Comparison of ENCODE assay signal across 1 cellular context in the genomic region with DNA sequence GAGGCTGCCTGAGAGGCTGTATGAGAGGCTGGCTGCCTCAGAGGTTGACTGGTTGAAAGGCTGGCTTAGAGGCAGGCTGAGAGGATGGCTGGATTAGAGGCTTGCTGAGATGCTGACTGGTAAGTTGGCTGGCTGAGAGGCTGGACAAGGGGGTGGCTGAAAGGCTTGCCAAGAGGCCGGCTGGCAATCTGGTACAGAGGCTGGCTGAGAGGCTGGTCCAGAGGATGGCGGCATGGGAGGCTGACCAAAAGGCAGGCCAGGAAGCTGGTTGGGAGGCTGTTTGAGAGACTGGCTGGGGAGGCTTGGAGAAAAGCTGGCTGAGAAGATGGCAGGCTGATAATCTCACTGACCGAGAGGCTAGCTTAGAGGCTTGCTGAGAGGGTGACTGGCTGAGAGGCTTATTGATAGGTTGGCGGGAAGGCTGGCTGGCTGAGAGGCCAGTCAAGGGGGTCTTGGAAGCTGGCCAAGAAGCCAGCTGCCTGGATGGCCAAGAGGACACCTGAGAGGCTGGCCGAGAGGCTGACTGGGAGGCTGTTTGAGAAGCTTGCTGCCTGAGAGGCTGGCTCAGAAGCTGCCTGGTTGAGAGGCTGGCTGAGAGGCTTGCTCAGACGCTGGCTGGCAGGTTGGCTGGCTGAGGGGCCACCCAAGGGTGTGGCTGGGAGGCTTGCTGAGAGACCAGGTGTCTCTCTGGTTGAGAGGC.
A peak's percentile ranks its signal among the peaks of the same experiment; 100 is the strongest.
TF ChIP-seq lines count a peak whose summit lies in the region.

No MANE protein-coding gene starts in this region.

TF ChIP-seq in HepG2, 621 proteins besides CTCF, POLR2A, EP300 and RAD21 (continued from another document and continues in another):
- TF ChIP-seq, protein P1, sequence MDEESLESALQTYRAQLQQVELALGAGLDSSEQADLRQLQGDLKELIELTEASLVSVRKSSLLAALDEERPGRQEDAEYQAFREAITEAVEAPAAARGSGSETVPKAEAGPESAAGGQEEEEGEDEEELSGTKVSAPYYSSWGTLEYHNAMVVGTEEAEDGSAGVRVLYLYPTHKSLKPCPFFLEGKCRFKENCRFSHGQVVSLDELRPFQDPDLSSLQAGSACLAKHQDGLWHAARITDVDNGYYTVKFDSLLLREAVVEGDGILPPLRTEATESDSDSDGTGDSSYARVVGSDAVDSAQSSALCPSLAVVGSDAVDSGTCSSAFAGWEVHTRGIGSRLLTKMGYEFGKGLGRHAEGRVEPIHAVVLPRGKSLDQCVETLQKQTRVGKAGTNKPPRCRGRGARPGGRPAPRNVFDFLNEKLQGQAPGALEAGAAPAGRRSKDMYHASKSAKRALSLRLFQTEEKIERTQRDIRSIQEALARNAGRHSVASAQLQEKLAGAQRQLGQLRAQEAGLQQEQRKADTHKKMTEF (CRISPR knock-in tag; IDR thresholded peaks at IDR 0.05), result peak; percentile 60; the same call in 1 of the 2 replicates
- no peak for TF ChIP-seq SYNCRIP (IDR thresholded peaks at IDR 0.05; ENCODE audit: insufficient read depth, low read depth, low read length)
- no peak for TF ChIP-seq ZNF180 (CRISPR knock-in tag; IDR thresholded peaks at IDR 0.05; ENCODE audit: borderline replicate concordance, low read depth)
- no peak for TF ChIP-seq SIX4 (CRISPR knock-in tag; IDR thresholded peaks at IDR 0.05)
- no peak for TF ChIP-seq ZNF260 (CRISPR knock-in tag; IDR thresholded peaks at IDR 0.05; ENCODE audit: borderline replicate concordance, low read depth)
- TF ChIP-seq WIZ (CRISPR knock-in tag; IDR thresholded peaks at IDR 0.05), result no peak; the same call in 1 of the 2 replicates
- TF ChIP-seq IKZF4 (CRISPR knock-in tag; IDR thresholded peaks at IDR 0.05; ENCODE audit: borderline replicate concordance, low read depth, not compliant biosample characterization), result peak; percentile 19
- TF ChIP-seq, protein P2, sequence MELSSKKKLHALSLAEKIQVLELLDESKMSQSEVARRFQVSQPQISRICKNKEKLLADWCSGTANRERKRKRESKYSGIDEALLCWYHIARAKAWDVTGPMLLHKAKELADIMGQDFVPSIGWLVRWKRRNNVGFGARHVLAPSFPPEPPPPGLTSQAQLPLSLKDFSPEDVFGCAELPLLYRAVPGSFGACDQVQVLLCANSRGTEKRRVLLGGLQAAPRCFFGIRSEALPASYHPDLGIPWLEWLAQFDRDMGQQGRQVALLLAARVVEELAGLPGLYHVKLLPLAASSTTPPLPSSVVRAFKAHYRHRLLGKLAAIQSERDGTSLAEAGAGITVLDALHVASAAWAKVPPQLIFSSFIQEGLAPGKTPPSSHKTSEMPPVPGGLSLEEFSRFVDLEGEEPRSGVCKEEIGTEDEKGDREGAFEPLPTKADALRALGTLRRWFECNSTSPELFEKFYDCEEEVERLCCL (CRISPR knock-in tag; IDR thresholded peaks at IDR 0.05; ENCODE audit: borderline replicate concordance), result no peak
- no peak; the same call in 1 of the 2 replicates for TF ChIP-seq NFE2L1 (CRISPR knock-in tag; IDR thresholded peaks at IDR 0.05; ENCODE audit: borderline replicate concordance)
- TF ChIP-seq ZEB1 (IDR thresholded peaks at IDR 0.05; ENCODE audit: insufficient replicate concordance, low read depth), result no peak
- no peak; the same call in 1 of the 2 replicates for TF ChIP-seq KAT8 (CRISPR knock-in tag; IDR thresholded peaks at IDR 0.05)
- no peak for TF ChIP-seq MEF2D (CRISPR knock-in tag; IDR thresholded peaks at IDR 0.05)
- TF ChIP-seq DPF2 (CRISPR knock-in tag; IDR thresholded peaks at IDR 0.05; ENCODE audit: borderline replicate concordance, low read depth), result no peak
- TF ChIP-seq, protein P3, sequence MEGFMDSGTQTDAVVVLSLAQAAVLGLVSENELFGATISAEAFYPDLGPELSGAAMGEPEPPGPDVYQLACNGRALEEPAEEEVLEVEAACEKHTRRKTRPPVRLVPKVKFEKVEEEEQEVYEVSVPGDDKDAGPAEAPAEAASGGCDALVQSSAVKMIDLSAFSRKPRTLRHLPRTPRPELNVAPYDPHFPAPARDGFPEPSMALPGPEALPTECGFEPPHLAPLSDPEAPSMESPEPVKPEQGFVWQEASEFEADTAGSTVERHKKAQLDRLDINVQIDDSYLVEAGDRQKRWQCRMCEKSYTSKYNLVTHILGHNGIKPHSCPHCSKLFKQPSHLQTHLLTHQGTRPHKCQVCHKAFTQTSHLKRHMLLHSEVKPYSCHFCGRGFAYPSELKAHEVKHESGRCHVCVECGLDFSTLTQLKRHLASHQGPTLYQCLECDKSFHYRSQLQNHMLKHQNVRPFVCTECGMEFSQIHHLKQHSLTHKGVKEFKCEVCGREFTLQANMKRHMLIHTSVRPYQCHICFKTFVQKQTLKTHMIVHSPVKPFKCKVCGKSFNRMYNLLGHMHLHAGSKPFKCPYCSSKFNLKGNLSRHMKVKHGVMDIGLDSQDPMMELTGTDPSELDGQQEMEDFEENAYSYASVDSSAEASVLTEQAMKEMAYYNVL (CRISPR knock-in tag; IDR thresholded peaks at IDR 0.05; ENCODE audit: borderline replicate concordance), result no peak
- 0 out of 2 replicates have a peak, but pooled peaks have one; percentile 32 for TF ChIP-seq ZFP90 (CRISPR knock-in tag; IDR thresholded peaks at IDR 0.05; ENCODE audit: borderline replicate concordance)
- no peak for TF ChIP-seq FOSL2 (CRISPR knock-in tag; IDR thresholded peaks at IDR 0.05)
- peak; percentile 86; the same call in 1 of the 2 replicates for TF ChIP-seq ZNF292 (CRISPR knock-in tag; IDR thresholded peaks at IDR 0.05; ENCODE audit: borderline replicate concordance, low read depth)
- 0 out of 2 replicates have a peak, but pooled peaks have one; percentile 35 for TF ChIP-seq RARA (CRISPR knock-in tag; IDR thresholded peaks at IDR 0.05)
- TF ChIP-seq, protein P4, sequence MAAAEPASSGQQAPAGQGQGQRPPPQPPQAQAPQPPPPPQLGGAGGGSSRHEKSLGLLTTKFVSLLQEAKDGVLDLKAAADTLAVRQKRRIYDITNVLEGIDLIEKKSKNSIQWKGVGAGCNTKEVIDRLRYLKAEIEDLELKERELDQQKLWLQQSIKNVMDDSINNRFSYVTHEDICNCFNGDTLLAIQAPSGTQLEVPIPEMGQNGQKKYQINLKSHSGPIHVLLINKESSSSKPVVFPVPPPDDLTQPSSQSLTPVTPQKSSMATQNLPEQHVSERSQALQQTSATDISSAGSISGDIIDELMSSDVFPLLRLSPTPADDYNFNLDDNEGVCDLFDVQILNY (CRISPR knock-in tag; conservative IDR thresholded peaks at IDR 0.05), result no peak
- no peak for TF ChIP-seq PAX8 (CRISPR knock-in tag; IDR thresholded peaks at IDR 0.05; ENCODE audit: borderline replicate concordance)
- TF ChIP-seq ZSCAN25 (CRISPR knock-in tag; IDR thresholded peaks at IDR 0.05), result no peak
- no peak for TF ChIP-seq NFYB (CRISPR knock-in tag; IDR thresholded peaks at IDR 0.05)
- no peak for TF ChIP-seq ZNF768 (CRISPR knock-in tag; IDR thresholded peaks at IDR 0.05)
- no peak for TF ChIP-seq KDM1A (CRISPR knock-in tag; IDR thresholded peaks at IDR 0.05)
- no peak for TF ChIP-seq ZNF781 (CRISPR knock-in tag; IDR thresholded peaks at IDR 0.05; ENCODE audit: borderline replicate concordance, not compliant biosample characterization)
- TF ChIP-seq FOXA3 (CRISPR knock-in tag; IDR thresholded peaks at IDR 0.05), result peak; percentile 61; the same call in 1 of the 2 replicates
- no peak for TF ChIP-seq BRCA1 (CRISPR knock-in tag; IDR thresholded peaks at IDR 0.05)
- TF ChIP-seq, protein P5, sequence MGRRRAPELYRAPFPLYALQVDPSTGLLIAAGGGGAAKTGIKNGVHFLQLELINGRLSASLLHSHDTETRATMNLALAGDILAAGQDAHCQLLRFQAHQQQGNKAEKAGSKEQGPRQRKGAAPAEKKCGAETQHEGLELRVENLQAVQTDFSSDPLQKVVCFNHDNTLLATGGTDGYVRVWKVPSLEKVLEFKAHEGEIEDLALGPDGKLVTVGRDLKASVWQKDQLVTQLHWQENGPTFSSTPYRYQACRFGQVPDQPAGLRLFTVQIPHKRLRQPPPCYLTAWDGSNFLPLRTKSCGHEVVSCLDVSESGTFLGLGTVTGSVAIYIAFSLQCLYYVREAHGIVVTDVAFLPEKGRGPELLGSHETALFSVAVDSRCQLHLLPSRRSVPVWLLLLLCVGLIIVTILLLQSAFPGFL (CRISPR knock-in tag; IDR thresholded peaks at IDR 0.05), result no peak
- no peak for TF ChIP-seq SMAD3 (CRISPR knock-in tag; IDR thresholded peaks at IDR 0.05)
- TF ChIP-seq GABPA (IDR thresholded peaks at IDR 0.05; ENCODE audit: low read depth, low read length), result no peak
- TF ChIP-seq GABPA (CRISPR knock-in tag; IDR thresholded peaks at IDR 0.05; ENCODE audit: low read depth), result no peak
- no peak for TF ChIP-seq NFRKB (IDR thresholded peaks at IDR 0.05)
- no peak for TF ChIP-seq ZSCAN22 (CRISPR knock-in tag; IDR thresholded peaks at IDR 0.05)
- TF ChIP-seq MAFK (conservative IDR thresholded peaks at IDR 0.05 in 1 of 2, IDR thresholded peaks at IDR 0.05 in 1 of 2; ENCODE audit: low read length in 2 of 2), result no peak
- no peak for TF ChIP-seq ZC3H4 (CRISPR knock-in tag; IDR thresholded peaks at IDR 0.05; ENCODE audit: borderline replicate concordance)
- TF ChIP-seq NR2C2 (CRISPR knock-in tag; IDR thresholded peaks at IDR 0.05; ENCODE audit: borderline replicate concordance), result no peak
- no peak for TF ChIP-seq ZNF749 (CRISPR knock-in tag; IDR thresholded peaks at IDR 0.05; ENCODE audit: borderline replicate concordance)
- TF ChIP-seq ZNF24 (IDR thresholded peaks at IDR 0.05), result no peak
- 0 out of 2 replicates have a peak, but pooled peaks have one; percentile 46 for TF ChIP-seq SPEN (CRISPR knock-in tag; IDR thresholded peaks at IDR 0.05; ENCODE audit: low read depth)
- peak; percentile 50; the same call in 1 of the 2 replicates for TF ChIP-seq TBX2 (CRISPR knock-in tag; IDR thresholded peaks at IDR 0.05; ENCODE audit: borderline replicate concordance)
- TF ChIP-seq, protein P6, sequence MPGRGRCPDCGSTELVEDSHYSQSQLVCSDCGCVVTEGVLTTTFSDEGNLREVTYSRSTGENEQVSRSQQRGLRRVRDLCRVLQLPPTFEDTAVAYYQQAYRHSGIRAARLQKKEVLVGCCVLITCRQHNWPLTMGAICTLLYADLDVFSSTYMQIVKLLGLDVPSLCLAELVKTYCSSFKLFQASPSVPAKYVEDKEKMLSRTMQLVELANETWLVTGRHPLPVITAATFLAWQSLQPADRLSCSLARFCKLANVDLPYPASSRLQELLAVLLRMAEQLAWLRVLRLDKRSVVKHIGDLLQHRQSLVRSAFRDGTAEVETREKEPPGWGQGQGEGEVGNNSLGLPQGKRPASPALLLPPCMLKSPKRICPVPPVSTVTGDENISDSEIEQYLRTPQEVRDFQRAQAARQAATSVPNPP (CRISPR knock-in tag; IDR thresholded peaks at IDR 0.05), result no peak
- 0 out of 2 replicates have a peak, but pooled peaks have one; percentile 12 for TF ChIP-seq ZKSCAN8 (CRISPR knock-in tag; IDR thresholded peaks at IDR 0.05; ENCODE audit: borderline replicate concordance)
- no peak for TF ChIP-seq ZNF660 (CRISPR knock-in tag; IDR thresholded peaks at IDR 0.05; ENCODE audit: borderline replicate concordance, low read depth)
- no peak for TF ChIP-seq SSRP1 (CRISPR knock-in tag; IDR thresholded peaks at IDR 0.05)
- no peak for TF ChIP-seq MBD4 (IDR thresholded peaks at IDR 0.05; ENCODE audit: borderline replicate concordance, low read length)
- TF ChIP-seq YY1 (IDR thresholded peaks at IDR 0.05; ENCODE audit: insufficient read depth, insufficient replicate concordance, low read depth, low read length), result no peak
- TF ChIP-seq, protein P7, sequence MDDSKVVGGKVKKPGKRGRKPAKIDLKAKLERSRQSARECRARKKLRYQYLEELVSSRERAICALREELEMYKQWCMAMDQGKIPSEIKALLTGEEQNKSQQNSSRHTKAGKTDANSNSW (CRISPR knock-in tag; IDR thresholded peaks at IDR 0.05; ENCODE audit: borderline replicate concordance), result no peak
- TF ChIP-seq GATAD2A (CRISPR knock-in tag; IDR thresholded peaks at IDR 0.05), result peak; percentile 51; the same call in 1 of the 2 replicates
- TF ChIP-seq, protein P8, sequence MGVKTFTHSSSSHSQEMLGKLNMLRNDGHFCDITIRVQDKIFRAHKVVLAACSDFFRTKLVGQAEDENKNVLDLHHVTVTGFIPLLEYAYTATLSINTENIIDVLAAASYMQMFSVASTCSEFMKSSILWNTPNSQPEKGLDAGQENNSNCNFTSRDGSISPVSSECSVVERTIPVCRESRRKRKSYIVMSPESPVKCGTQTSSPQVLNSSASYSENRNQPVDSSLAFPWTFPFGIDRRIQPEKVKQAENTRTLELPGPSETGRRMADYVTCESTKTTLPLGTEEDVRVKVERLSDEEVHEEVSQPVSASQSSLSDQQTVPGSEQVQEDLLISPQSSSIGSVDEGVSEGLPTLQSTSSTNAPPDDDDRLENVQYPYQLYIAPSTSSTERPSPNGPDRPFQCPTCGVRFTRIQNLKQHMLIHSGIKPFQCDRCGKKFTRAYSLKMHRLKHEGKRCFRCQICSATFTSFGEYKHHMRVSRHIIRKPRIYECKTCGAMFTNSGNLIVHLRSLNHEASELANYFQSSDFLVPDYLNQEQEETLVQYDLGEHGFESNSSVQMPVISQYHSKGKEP (CRISPR knock-in tag; IDR thresholded peaks at IDR 0.05), result no peak
- TF ChIP-seq CHD2 (IDR thresholded peaks at IDR 0.05; ENCODE audit: low read depth, low read length), result no peak
- TF ChIP-seq, protein P9, sequence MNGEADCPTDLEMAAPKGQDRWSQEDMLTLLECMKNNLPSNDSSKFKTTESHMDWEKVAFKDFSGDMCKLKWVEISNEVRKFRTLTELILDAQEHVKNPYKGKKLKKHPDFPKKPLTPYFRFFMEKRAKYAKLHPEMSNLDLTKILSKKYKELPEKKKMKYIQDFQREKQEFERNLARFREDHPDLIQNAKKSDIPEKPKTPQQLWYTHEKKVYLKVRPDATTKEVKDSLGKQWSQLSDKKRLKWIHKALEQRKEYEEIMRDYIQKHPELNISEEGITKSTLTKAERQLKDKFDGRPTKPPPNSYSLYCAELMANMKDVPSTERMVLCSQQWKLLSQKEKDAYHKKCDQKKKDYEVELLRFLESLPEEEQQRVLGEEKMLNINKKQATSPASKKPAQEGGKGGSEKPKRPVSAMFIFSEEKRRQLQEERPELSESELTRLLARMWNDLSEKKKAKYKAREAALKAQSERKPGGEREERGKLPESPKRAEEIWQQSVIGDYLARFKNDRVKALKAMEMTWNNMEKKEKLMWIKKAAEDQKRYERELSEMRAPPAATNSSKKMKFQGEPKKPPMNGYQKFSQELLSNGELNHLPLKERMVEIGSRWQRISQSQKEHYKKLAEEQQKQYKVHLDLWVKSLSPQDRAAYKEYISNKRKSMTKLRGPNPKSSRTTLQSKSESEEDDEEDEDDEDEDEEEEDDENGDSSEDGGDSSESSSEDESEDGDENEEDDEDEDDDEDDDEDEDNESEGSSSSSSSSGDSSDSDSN (CRISPR knock-in tag; IDR thresholded peaks at IDR 0.05), result peak; percentile 64; the same call in 1 of the 2 replicates
- TF ChIP-seq ZNF274 (CRISPR knock-in tag; IDR thresholded peaks at IDR 0.05), result peak; percentile 67
- no peak for TF ChIP-seq ZBTB1 (CRISPR knock-in tag; IDR thresholded peaks at IDR 0.05; ENCODE audit: borderline replicate concordance)
- TF ChIP-seq, protein P10, sequence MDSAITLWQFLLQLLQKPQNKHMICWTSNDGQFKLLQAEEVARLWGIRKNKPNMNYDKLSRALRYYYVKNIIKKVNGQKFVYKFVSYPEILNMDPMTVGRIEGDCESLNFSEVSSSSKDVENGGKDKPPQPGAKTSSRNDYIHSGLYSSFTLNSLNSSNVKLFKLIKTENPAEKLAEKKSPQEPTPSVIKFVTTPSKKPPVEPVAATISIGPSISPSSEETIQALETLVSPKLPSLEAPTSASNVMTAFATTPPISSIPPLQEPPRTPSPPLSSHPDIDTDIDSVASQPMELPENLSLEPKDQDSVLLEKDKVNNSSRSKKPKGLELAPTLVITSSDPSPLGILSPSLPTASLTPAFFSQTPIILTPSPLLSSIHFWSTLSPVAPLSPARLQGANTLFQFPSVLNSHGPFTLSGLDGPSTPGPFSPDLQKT (CRISPR knock-in tag; IDR thresholded peaks at IDR 0.05; ENCODE audit: borderline replicate concordance), result no peak
- no peak; the same call in 1 of the 2 replicates for TF ChIP-seq HDAC1 (CRISPR knock-in tag; IDR thresholded peaks at IDR 0.05)
- TF ChIP-seq ZBTB38 (CRISPR knock-in tag; IDR thresholded peaks at IDR 0.05), result peak; percentile 51; the same call in 1 of the 2 replicates
